ENCODE assay signal across 11 cellular contexts in the genomic region with DNA sequence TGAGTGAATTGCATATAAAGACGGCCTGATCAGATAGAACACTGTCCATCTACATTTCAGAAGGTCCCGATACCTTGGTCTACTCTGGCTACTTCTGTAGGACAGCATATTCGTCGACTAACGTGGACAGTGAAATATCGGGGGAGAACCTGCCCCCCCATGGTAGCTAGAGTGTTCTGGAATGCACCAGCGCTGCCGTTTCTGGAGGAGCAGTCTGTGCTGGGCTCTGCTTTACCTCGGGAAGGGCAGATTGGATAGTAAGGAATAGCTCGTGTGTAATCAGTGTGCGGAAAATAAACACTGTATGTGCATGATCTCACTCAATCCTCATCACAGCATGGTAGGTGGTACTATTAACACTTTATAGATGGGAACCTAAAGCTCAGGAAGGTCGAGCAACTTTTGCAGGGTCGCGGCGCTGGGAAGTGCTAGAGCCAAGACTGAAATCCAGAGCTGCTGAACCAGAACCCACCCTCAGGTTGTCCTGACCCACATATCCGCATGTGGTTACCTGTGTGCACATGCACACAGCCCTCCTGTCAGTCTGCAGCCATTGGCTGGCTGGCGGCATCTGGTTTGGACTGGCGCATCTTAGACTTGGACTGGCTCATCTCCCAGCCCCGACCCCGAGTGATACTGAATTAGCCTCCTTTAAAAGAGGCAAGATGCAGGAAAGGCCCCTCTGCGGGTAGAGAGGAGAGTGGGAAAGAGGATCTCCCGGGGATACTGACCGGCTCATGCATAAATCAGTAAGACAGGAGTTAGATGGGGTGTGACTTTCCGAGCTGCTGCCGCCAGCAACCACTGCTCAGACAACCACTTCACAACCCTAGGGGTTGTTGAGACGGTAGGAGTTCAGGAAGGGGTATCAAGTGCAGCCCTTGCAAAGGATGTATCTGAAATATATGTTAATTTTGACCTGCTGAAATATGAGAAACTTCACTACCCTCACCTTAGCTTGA.
DNase-seq lines count a peak whose midpoint lies in the region; ATAC-seq, FAIRE-seq and TF ChIP-seq lines count a peak whose summit lies in the region.
"Had no signal": no experiment of that assay in that cellular context is flagged by ENCODE, and none has a peak within 500 bp of the region (broad histone marks: within the 10 kb centered on the region; RNA-seq: fewer than 3 reads in every experiment).

No MANE protein-coding gene starts in this region.

- H3K9me3 ChIP-seq in mucosa of rectum (ENCODE audit: control insufficient read depth in 2 of 2, low read length in 2 of 2) (no peaks in the 10 kb centered on the region), transverse colon (no peaks in the 10 kb centered on the region), pancreas (no peaks in the 10 kb centered on the region)
- H3K9me3 ChIP-seq: upper lobe of right lung had no signal

- H3K4me1 ChIP-seq in mucosa of rectum (ENCODE audit: control insufficient read depth in 2 of 2, insufficient read depth in 2 of 2, low read length in 2 of 2): peaks cover 28 to 48% of the 10 kb centered on the region in 2 donors
- H3K4me1 ChIP-seq in transverse colon: peaks cover 26 to 52% (median 45%) of the 10 kb centered on the region in 4 donors
- peaks cover 15 to 29% (median 21%) of the 10 kb centered on the region in 3 donors for H3K4me1 ChIP-seq in pancreas

- peak overlapping the region; percentile 14 to 88 for H3K27ac ChIP-seq in mucosa of rectum (ENCODE audit: low read depth in 2 of 2, low read length in 2 of 2)
- H3K27ac ChIP-seq in transverse colon: peak overlapping the region; percentile 81 to 88 (median 84)
- H3K27ac ChIP-seq in pancreas: peak overlapping the region in 1 of 4 donors; percentile 88

- H3K4me3 Mint-ChIP-seq in activated naive CD4-positive, alpha-beta T cell treated with anti-CD3 and anti-CD28 coated beads, Interleukin-2, amount 50 U/mL, for 24 hours: peak overlapping the region; percentile 80
- peak overlapping the region; percentile 72 for H3K4me3 Mint-ChIP-seq in activated naive CD8-positive, alpha-beta T cell

- WGBS in transverse colon (ENCODE audit: low coverage in 1 of 2), 2 donors: 91 to 100% methylated on average over 8 to 26 of the region's 26 CpGs
- 94 to 95% methylated on average over 26 of the region's 26 CpGs for WGBS in pancreas, 2 donors

- H3K27me3 Mint-ChIP-seq in activated naive CD4-positive, alpha-beta T cell treated with anti-CD3 and anti-CD28 coated beads, Interleukin-2, amount 50 U/mL, for 24 hours: no peaks in the 10 kb centered on the region
- H3K27me3 Mint-ChIP-seq in activated naive CD8-positive, alpha-beta T cell: no peaks in the 10 kb centered on the region

- H3K9ac ChIP-seq in mucosa of rectum (ENCODE audit: low read depth in 1 of 2, low read length in 2 of 2): peak overlapping the region in 1 of 2 donors; percentile 74

- in situ Hi-C loops in transverse colon (cut with MboI; ENCODE audit: low pct_ligation_motif_present in 1 of 4, low pct_unique_long_range_greater_than_20kb in 1 of 4, low sequenced_read_pairs in 3 of 4): no loop called here

- H3K4me3 ChIP-seq in mucosa of rectum (ENCODE audit: low read length in 2 of 2): no peak overlapping the region
- no peak overlapping the region for H3K4me3 ChIP-seq in transverse colon
- H3K4me3 ChIP-seq in pancreas: no peak overlapping the region
- H3K4me3 ChIP-seq: dorsolateral prefrontal cortex, upper lobe of right lung had no signal

- H3K36me3 ChIP-seq in mucosa of rectum (ENCODE audit: control insufficient read depth in 2 of 2, insufficient read depth in 2 of 2, low read length in 2 of 2) (no peaks in the 10 kb centered on the region), transverse colon (no peaks in the 10 kb centered on the region), pancreas (no peaks in the 10 kb centered on the region)

- TF ChIP-seq CTCF in transverse colon (IDR thresholded peaks at IDR 0.05) (no peak), pancreas (IDR thresholded peaks at IDR 0.05) (no peak)

- FAIRE-seq in pancreas (lab: Jason Lieb, UNC): no peak
- FAIRE-seq: H1 had no signal

- no peaks in the 10 kb centered on the region for H3K9me3 Mint-ChIP-seq in activated naive CD4-positive, alpha-beta T cell treated with anti-CD3 and anti-CD28 coated beads, Interleukin-2, amount 50 U/mL, for 24 hours
- H3K9me3 Mint-ChIP-seq in activated naive CD8-positive, alpha-beta T cell (ENCODE audit: low read depth): no peaks in the 10 kb centered on the region

- no peak for DNase-seq in activated naive CD4-positive, alpha-beta T cell treated with anti-CD3 and anti-CD28 coated beads, Interleukin-2, amount 50 U/mL, for 16 hours
- DNase-seq in transverse colon: no peak
- no peak for DNase-seq in pancreas
- no peak for DNase-seq in NCI-H146 (lab: John Stamatoyannopoulos, UW)
- DNase-seq: dorsolateral prefrontal cortex, upper lobe of right lung had no signal

- H3K4me1 Mint-ChIP-seq in activated naive CD4-positive, alpha-beta T cell treated with anti-CD3 and anti-CD28 coated beads, Interleukin-2, amount 50 U/mL, for 24 hours: peaks cover 98% of the 10 kb centered on the region
- H3K4me1 Mint-ChIP-seq in activated naive CD8-positive, alpha-beta T cell (ENCODE audit: low read depth): peaks cover 100% of the 10 kb centered on the region

- no peak for TF ChIP-seq EP300 in transverse colon (IDR thresholded peaks at IDR 0.05; ENCODE audit: low read depth)

- H3K27ac Mint-ChIP-seq in activated naive CD4-positive, alpha-beta T cell treated with anti-CD3 and anti-CD28 coated beads, Interleukin-2, amount 50 U/mL, for 24 hours: peak overlapping the region; percentile 87
- peak overlapping the region; percentile 97 for H3K27ac Mint-ChIP-seq in activated naive CD8-positive, alpha-beta T cell

- ATAC-seq in HG03469 (IDR thresholded peaks at IDR 0.05; ENCODE audit: unreplicated experiment) (no peak), pancreas (no peak)

- no peak for TF ChIP-seq POLR2A in transverse colon (IDR thresholded peaks at IDR 0.05)

- intact Hi-C loops in transverse colon (cut with DNase I; ENCODE audit: low total_unique reads): no loop called here
- intact Hi-C loops in pancreas (cut with DNase I): no loop called here

- peaks cover 16% of the 10 kb centered on the region for H3K36me3 Mint-ChIP-seq in activated naive CD4-positive, alpha-beta T cell treated with anti-CD3 and anti-CD28 coated beads, Interleukin-2, amount 50 U/mL, for 24 hours
- peaks cover 32% of the 10 kb centered on the region for H3K36me3 Mint-ChIP-seq in activated naive CD8-positive, alpha-beta T cell

- H3K27me3 ChIP-seq in mucosa of rectum (ENCODE audit: control insufficient read depth in 2 of 2, insufficient read depth in 2 of 2, low read length in 2 of 2): no peaks in the 10 kb centered on the region
- no peaks in the 10 kb centered on the region for H3K27me3 ChIP-seq in transverse colon
- H3K27me3 ChIP-seq in pancreas: no peaks in the 10 kb centered on the region
- H3K27me3 ChIP-seq: dorsolateral prefrontal cortex, upper lobe of right lung had no signal
